In the genomic region with DNA sequence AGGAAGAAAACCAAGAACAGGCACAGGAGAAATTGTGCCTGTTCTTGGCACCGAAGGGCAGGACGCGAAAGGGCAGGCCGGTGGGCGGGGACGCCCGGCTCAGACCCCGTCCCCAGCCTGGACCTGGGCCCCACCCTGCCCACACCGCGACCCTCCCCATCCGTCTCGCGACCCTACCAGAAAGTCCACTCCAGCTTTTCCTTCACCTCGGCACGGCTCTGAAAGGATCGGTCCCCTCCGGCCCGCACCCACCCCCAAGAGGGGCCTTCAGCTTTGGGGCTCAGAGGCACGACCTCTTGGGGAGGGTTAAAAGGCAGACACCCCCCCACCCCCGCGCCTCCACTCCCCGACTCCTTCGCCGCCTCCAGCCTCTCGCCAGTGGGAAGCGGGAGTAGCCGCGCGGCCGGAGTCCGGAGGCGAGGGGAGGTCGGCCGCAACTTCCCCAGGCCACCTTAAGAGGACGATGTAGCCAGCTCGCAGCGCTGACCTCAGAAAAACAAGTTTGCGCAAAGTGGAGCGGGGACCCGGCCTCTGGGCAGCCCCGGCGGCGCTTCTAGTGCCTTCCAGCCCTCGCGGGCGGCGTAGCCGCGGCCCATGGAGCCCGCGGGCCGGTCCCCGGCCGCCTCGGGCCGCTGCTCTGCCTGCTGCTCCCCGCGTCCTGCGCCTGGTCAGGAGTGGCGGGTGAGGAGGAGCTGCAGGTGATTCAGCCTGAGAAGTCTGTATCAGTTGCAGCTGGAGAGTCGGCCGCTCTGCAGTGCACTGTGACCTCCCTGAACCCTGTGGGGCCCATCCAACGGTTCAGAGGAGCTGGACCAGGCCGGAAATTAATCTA, we compare ENCODE assay signal across 10 cellular contexts. TPM values are rescaled to one million over a fixed set of nuclear protein-coding genes. Genes with fewer than 3 reads are reported as not detected.
A peak's percentile ranks its signal among the peaks of the same experiment; 100 is the strongest.
DNase-seq lines count a peak whose midpoint lies in the region; ATAC-seq and TF ChIP-seq lines count a peak whose summit lies in the region.
"Had no signal": no experiment of that assay in that cellular context is flagged by ENCODE, and none has a peak within 500 bp of the region (broad histone marks: within the 10 kb centered on the region; RNA-seq: fewer than 3 reads in every experiment).

No MANE protein-coding gene starts in this region.

- H3K36me3 ChIP-seq in HUES64 (ENCODE audit: insufficient read depth, low read length) (no peaks in the 10 kb centered on the region), smooth muscle cell (ENCODE audit: low read depth) (no peaks in the 10 kb centered on the region)

- in situ Hi-C loops in GM13976 (cut with MboI; ENCODE audit: low sequenced_read_pairs, unreplicated experiment) = no loop called here

- H3K79me2 ChIP-seq in smooth muscle cell (ENCODE audit: low read depth) = no peaks in the 10 kb centered on the region

- peak overlapping the region; percentile 65 for H3K9ac ChIP-seq in HUES64 (ENCODE audit: low read depth, low read length)
- H3K9ac ChIP-seq in smooth muscle cell (ENCODE audit: low read depth) = no peak overlapping the region

- no peak for TF ChIP-seq CTCF in dorsolateral prefrontal cortex (IDR thresholded peaks at IDR 0.05 in 54 of 56, conservative IDR thresholded peaks at IDR 0.05 in 2 of 56; ENCODE audit: low read depth in 1 of 56, partially characterized antibody in 56 of 56)
- TF ChIP-seq CTCF in smooth muscle cell (IDR thresholded peaks at IDR 0.05; ENCODE audit: borderline replicate concordance, insufficient read depth, poor library complexity, severe bottlenecking) = no peak
- no peak for TF ChIP-seq CTCF in GM13976 (IDR thresholded peaks at IDR 0.05; ENCODE audit: borderline replicate concordance, control extremely low read depth, extremely low read depth, insufficient read depth, missing control alignments)

- peak; percentile 82 for ATAC-seq in left lobe of liver
- no peak for ATAC-seq in GM21360 (IDR thresholded peaks at IDR 0.05; ENCODE audit: unreplicated experiment)

- H4K20me1 ChIP-seq in smooth muscle cell (ENCODE audit: low read depth) = no peaks in the 10 kb centered on the region

- no peaks in the 10 kb centered on the region for H3F3A ChIP-seq in smooth muscle cell (ENCODE audit: low read depth)

- DNase-seq in dorsolateral prefrontal cortex (peak in 2 of 10 donors; percentile 5 to 45), left lobe of liver (ENCODE audit: low spot score) (no peak), smooth muscle cell (lab: John Stamatoyannopoulos, UW; ENCODE audit: unreplicated experiment) (no peak), mucosa of gallbladder (ENCODE audit: low spot score) (no peak), GM13976 (ENCODE audit: low spot score) (no peak), putamen (ENCODE audit: low spot score) (no peak)
- DNase-seq: activated CD8-positive, alpha-beta memory T cell treated with anti-CD3 and anti-CD28 coated beads, Interleukin-2, amount 50 U/mL, for 4 hours had no signal

- 4% methylated on average over 64 of the region's 64 CpGs for WGBS in HUES64
- 6% methylated on average over 46 of the region's 64 CpGs for WGBS in smooth muscle cell (ENCODE audit: low lambda C conversion rate)

- H3K27ac ChIP-seq in HUES64 (ENCODE audit: low read depth, low read length) = no peak overlapping the region
- H3K27ac ChIP-seq in dorsolateral prefrontal cortex = peak overlapping the region in 5 of 59 donors; percentile 15 to 62 (median 38)
- H3K27ac ChIP-seq in smooth muscle cell (ENCODE audit: low read depth) = no peak overlapping the region

- peak overlapping the region; percentile 89 for H3K4me2 ChIP-seq in smooth muscle cell

- H3K9me3 ChIP-seq in HUES64 (ENCODE audit: insufficient read depth, low read depth, low read length) (no peaks in the 10 kb centered on the region), smooth muscle cell (replicated peaks; ENCODE audit: low read depth) (no peaks in the 10 kb centered on the region)

- H3K27me3 ChIP-seq in HUES64 (ENCODE audit: insufficient read depth, low read length) (peaks cover 28% of the 10 kb centered on the region), dorsolateral prefrontal cortex (peaks cover 0 to 10% (median 0%) of the 10 kb centered on the region in 45 donors), smooth muscle cell (ENCODE audit: low read depth) (peaks cover 31% of the 10 kb centered on the region)

- H3K4me3 ChIP-seq in HUES64 (ENCODE audit: low read length) (peak overlapping the region; percentile 59), dorsolateral prefrontal cortex (peak overlapping the region; percentile 40 to 73 (median 59)), smooth muscle cell (peak overlapping the region; percentile 47)

- peak overlapping the region; percentile 58 for H2AFZ ChIP-seq in smooth muscle cell (ENCODE audit: low read depth)

- intact Hi-C loops in dorsolateral prefrontal cortex (cut with DNase I) = no loop called here

- H3K4me1 ChIP-seq in HUES64 (ENCODE audit: insufficient read depth, low read length) (no peaks in the 10 kb centered on the region; the same call in 1 of the 2 replicates), smooth muscle cell (ENCODE audit: low read depth) (peaks cover 5% of the 10 kb centered on the region)

RNA-seq across cellular contexts. Expression of gene SEC14L6, which starts 4.3 kb away (rescaled TPM):
- polyA plus RNA-seq in HUES64 (2013, experiment 1 of 2) = 0.95 TPM
- polyA plus RNA-seq in HUES64 (2013, experiment 2 of 2) = 0.95 TPM
- total RNA-seq in dorsolateral prefrontal cortex = 1 to 10 TPM; 1.1 to 7.5 (median 3.4) TPM
- 0.08 TPM for total RNA-seq in left lobe of liver
- 0.09 and 0.13 TPM in 2 replicates for total RNA-seq in smooth muscle cell
- polyA plus RNA-seq in smooth muscle cell = not detected in 2 replicates
- 6.0 TPM for total RNA-seq in mucosa of gallbladder
- polyA plus RNA-seq: IgD-negative memory B cell had no signal

RNA-seq across cellular contexts. Expression of gene GAL3ST1, which starts 32.3 kb away (rescaled TPM):
- polyA plus RNA-seq in HUES64 (2013, experiment 1 of 2) = 6.3 TPM
- polyA plus RNA-seq in HUES64 (2013, experiment 2 of 2) = 10.3 TPM
- total RNA-seq in dorsolateral prefrontal cortex = 10 to 100 TPM in 89 of 120 experiments, 1 to 10 TPM in 31; 3.1 to 57.7 (median 16.1) TPM
- 1.4 TPM for total RNA-seq in left lobe of liver
- total RNA-seq in smooth muscle cell = not detected in 2 replicates
- polyA plus RNA-seq in smooth muscle cell = 0.35 and 0.78 TPM in 2 replicates
- total RNA-seq in mucosa of gallbladder = 102 TPM
- polyA plus RNA-seq: IgD-negative memory B cell had no signal

RNA-seq across cellular contexts. Expression of gene SEC14L4, which starts 36.7 kb away (rescaled TPM):
- 0.10 TPM for polyA plus RNA-seq in HUES64 (2013, experiment 1 of 2)
- polyA plus RNA-seq in HUES64 (2013, experiment 2 of 2) = 0.13 TPM
- total RNA-seq in dorsolateral prefrontal cortex = 1 to 10 TPM in 10 of 120 experiments, under 1 TPM in 93, not detected in 17; 0.11 to 1.6 (median 0.48) TPM
- 29.1 TPM for total RNA-seq in left lobe of liver
- total RNA-seq in smooth muscle cell = not detected in 2 replicates
- polyA plus RNA-seq in smooth muscle cell = not detected in 2 replicates
- 0.20 TPM for total RNA-seq in mucosa of gallbladder
- polyA plus RNA-seq: IgD-negative memory B cell had no signal

RNA-seq across cellular contexts. Expression of gene PES1, which starts 49.5 kb away (rescaled TPM):
- polyA plus RNA-seq in HUES64 (2013, experiment 1 of 2) = 89.2 TPM
- 75.0 TPM for polyA plus RNA-seq in HUES64 (2013, experiment 2 of 2)
- total RNA-seq in dorsolateral prefrontal cortex = 10 to 100 TPM; 32.3 to 60.0 (median 44.4) TPM
- 22.4 TPM for total RNA-seq in left lobe of liver
- total RNA-seq in smooth muscle cell = 27.4 and 35.6 TPM in 2 replicates
- polyA plus RNA-seq in smooth muscle cell = 52.7 and 59.4 TPM in 2 replicates
- 62.6 TPM for total RNA-seq in mucosa of gallbladder

Comparison
In these comparisons a context has a peak if more than half of its experiments do, and no peak if none do; other contexts are left out.
1. RNA of gene SEC14L4, which starts 36.7 kb away (total RNA-seq): 29.1 TPM in left lobe of liver (single experiment); 0.11 to 1.6 TPM in dorsolateral prefrontal cortex, 0.20 TPM in mucosa of gallbladder (single experiment) and not detected in smooth muscle cell; every median in the first group is over 10 times any median in the second.
2. Peak in every context shown above with its lines, with median percentiles within 50 percentile points of each other: H3K4me3 ChIP-seq.